9 cellular contexts compared by ENCODE assay signal in the genomic region with DNA sequence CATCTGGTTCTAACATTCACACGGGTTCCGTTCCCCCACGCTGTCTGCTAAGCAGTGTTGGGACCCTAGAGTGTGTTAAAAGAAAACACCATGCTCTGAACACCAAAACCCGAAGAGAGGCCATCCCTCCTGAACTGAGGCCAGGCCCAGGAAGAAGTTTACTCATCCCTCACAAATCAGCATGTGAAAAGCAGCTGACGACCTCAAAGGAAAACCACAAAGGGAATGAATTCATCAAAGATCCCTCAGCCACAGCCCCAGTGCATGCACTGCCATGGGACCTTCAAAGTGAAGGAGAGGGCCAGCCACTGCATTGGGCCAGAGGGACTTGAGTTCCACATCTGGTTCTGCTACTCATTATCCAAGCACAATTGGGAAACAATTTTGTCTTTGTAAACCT. TPM values are rescaled to one million over a fixed set of nuclear protein-coding genes. Genes with fewer than 3 reads are reported as not detected.
DNase-seq lines count a peak whose midpoint lies in the region; ATAC-seq and TF ChIP-seq lines count a peak whose summit lies in the region.
"Had no signal": no experiment of that assay in that cellular context is flagged by ENCODE, and none has a peak within 500 bp of the region (broad histone marks: within the 10 kb centered on the region; RNA-seq: fewer than 3 reads in every experiment).

No MANE protein-coding gene starts in this region.

- H3K27me3 ChIP-seq in HUES48 (ENCODE audit: control insufficient read depth, insufficient read depth, low read length): no peaks in the 10 kb centered on the region
- no peaks in the 10 kb centered on the region for H3K27me3 ChIP-seq in left lung

- DNase-seq in ELF-1 (ENCODE audit: low read depth, low spot score): peak; percentile 76
- DNase-seq in astrocyte of the cerebellum (ENCODE audit: low read depth): peak; percentile 61
- no peak for DNase-seq in left lung
- DNase-seq in mesenteric fat pad (ENCODE audit: low spot score): no peak
- no peak for DNase-seq in COR-L47 (lab: John Stamatoyannopoulos, UW)
- DNase-seq: NCI-H146 had no signal

- H3K36me3 ChIP-seq in HUES48 (ENCODE audit: control insufficient read depth, insufficient read depth, low read length) (no peaks in the 10 kb centered on the region), left lung (no peaks in the 10 kb centered on the region)
- H3K36me3 ChIP-seq: thoracic aorta had no signal

- H3K9ac ChIP-seq in HUES48 (ENCODE audit: low read depth, low read length): no peak overlapping the region

- in situ Hi-C loops in astrocyte of the cerebellum (cut with HindIII; ENCODE audit: low sequenced_read_pairs): no loop called here

- intact Hi-C loops in left lung (cut with DNase I): no loop called here

- H3K4me3 ChIP-seq in HUES48 (ENCODE audit: low read depth, low read length): no peak overlapping the region
- H3K4me3 ChIP-seq in astrocyte of the cerebellum (ENCODE audit: low read depth, low read length): no peak overlapping the region
- H3K4me3 ChIP-seq in left lung: no peak overlapping the region
- H3K4me3 ChIP-seq: thoracic aorta had no signal

- H3K9me3 ChIP-seq in HUES48 (ENCODE audit: control insufficient read depth, insufficient read depth, low read length): no peaks in the 10 kb centered on the region
- no peaks in the 10 kb centered on the region for H3K9me3 ChIP-seq in left lung
- H3K9me3 ChIP-seq: thoracic aorta had no signal

- TF ChIP-seq CTCF in astrocyte of the cerebellum (IDR thresholded peaks at IDR 0.05; ENCODE audit: low read depth, low read length, missing control alignments) (no peak), left lung (IDR thresholded peaks at IDR 0.05) (no peak)

- H3K27ac ChIP-seq in HUES48 (ENCODE audit: low read depth, low read length) (peak overlapping the region; percentile 48), left lung (no peak overlapping the region)
- H3K27ac ChIP-seq: thoracic aorta had no signal

- peaks cover 21% of the 10 kb centered on the region for H3K4me1 ChIP-seq in HUES48 (ENCODE audit: control insufficient read depth, insufficient read depth, low read length)
- H3K4me1 ChIP-seq in left lung: no peaks in the 10 kb centered on the region

- ATAC-seq in left lung: peak; percentile 32
- no peak for ATAC-seq in HG03039 (IDR thresholded peaks at IDR 0.05; ENCODE audit: unreplicated experiment)

RNA-seq across cellular contexts. Expression of gene PSEN2, which starts 7.0 kb away (rescaled TPM):
- 10 to 100 TPM; 20.2 to 24.8 TPM for total RNA-seq in left lung
- total RNA-seq in mesenteric fat pad: 30.9 TPM

Comparison
In these comparisons a context has a peak if more than half of its experiments do, and no peak if none do; other contexts are left out.
1. DNase-seq: peak in ELF-1 (single experiment) and astrocyte of the cerebellum (single experiment); none in left lung (0 of 2), mesenteric fat pad (single experiment) and COR-L47 (single experiment).